Comparison of ENCODE assay signal across 18 cellular contexts in the genomic region with DNA sequence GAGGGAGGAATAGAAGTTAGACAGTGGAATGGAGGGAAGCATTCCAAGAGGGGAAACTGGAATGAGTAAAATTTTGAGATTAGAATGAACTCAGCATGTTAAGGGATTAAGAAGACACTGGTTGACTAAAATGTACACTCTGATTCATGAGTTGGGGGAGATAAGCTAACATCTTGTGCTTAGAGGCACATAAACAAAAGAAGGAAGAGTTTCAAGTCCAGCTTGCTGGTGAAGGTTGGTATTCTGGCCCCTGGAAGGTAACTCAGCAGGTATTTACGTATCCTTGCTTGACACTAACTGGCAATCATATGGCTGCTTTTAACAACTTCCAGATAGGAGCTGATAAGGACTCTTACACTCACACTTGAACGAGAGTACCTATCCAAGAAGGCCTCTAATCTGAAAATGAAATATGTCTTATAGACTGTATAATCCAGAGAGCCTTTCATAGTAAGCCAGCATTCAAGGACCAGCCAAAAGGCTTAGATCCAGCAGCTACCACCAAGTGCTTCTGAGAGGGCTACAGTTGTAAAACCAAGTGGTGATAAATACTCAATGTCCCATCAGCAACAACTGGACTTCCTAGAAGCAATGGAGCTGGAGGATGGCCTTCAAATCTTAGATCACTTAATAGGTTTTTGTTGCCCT.
DNase-seq lines count a peak whose midpoint lies in the region; ATAC-seq and TF ChIP-seq lines count a peak whose summit lies in the region.
"Had no signal": no experiment of that assay in that cellular context is flagged by ENCODE, and none has a peak within 500 bp of the region (broad histone marks: within the 10 kb centered on the region; RNA-seq: fewer than 3 reads in every experiment).

No MANE protein-coding gene starts in this region.

- H2AK5ac ChIP-seq in IMR-90 (ENCODE audit: low read depth, low read length): no peak overlapping the region

- H3K4me3 Mint-ChIP-seq in endodermal cell: no peak overlapping the region
- H3K4me3 Mint-ChIP-seq: brain; neural crest cell; T-helper 1 cell treated with Interleukin-12 subunit alpha and Interleukin-12 subunit beta and Interleukin-4 antibody, amounts not matched to agents 30 μg/mL and 1 μg/mL, for 36 hours had no signal

- TF ChIP-seq POLR2A in IMR-90 (IDR thresholded peaks at IDR 0.05; ENCODE audit: low read depth, low read length) (no peak), suprapubic skin (IDR thresholded peaks at IDR 0.05) (no peak)

- intact Hi-C loops in IMR-90 (cut with micrococcal nuclease): no loop called here
- intact Hi-C loops in colonic mucosa (cut with DNase I): no loop called here

- DNase-seq in IMR-90: no peak
- no peak for DNase-seq in colonic mucosa
- no peak for DNase-seq in suprapubic skin (ENCODE audit: low spot score in 2 of 2)
- DNase-seq in endodermal cell: no peak
- no peak for DNase-seq in NCI-H2029 treated with DMSO at 0.1 percent for 48 hours (lab: John Stamatoyannopoulos, UW)
- DNase-seq in ACHN: no peak
- DNase-seq: activated CD4-positive, CD25-positive, alpha-beta regulatory T cell treated with anti-CD3 and anti-CD28 coated beads, Interleukin-2, amount 50 U/mL, for 72 hours; activated gamma-delta T cell treated with Interleukin-2 at 50 U/mL for 16 hours; effector CD8-positive, alpha-beta T cell; mesenchymal stem cell; NCI-H2171 treated with DMSO at 0.1 percent for 48 hours; NK-92 treated with Interleukin-12 subunit alpha and Interleukin-12 subunit beta, amount 100 ng/mL, for 24 hours; stimulated activated CD4-positive, alpha-beta T cell treated with anti-CD3 and anti-CD28 coated beads, Interleukin-4, amount 100 ng/mL, for 4 hours had no signal

- H3K36me3 ChIP-seq in IMR-90 (ENCODE audit: control insufficient read depth, insufficient read depth, low read length) (no peaks in the 10 kb centered on the region), colonic mucosa (no peaks in the 10 kb centered on the region), muscle layer of colon (ENCODE audit: insufficient read depth, low read length) (no peaks in the 10 kb centered on the region), suprapubic skin (no peaks in the 10 kb centered on the region), endodermal cell (ENCODE audit: control insufficient read depth, insufficient read depth, low read length) (no peaks in the 10 kb centered on the region)

- no peak overlapping the region for H2AFZ ChIP-seq in IMR-90 (replicated peaks; ENCODE audit: low read length, poor library complexity)

- no peak overlapping the region for H2BK20ac ChIP-seq in IMR-90 (ENCODE audit: low read depth, low read length)

- H3K14ac ChIP-seq in IMR-90 (replicated peaks; ENCODE audit: low read depth, low read length): no peak overlapping the region

- no peak overlapping the region for H4K5ac ChIP-seq in IMR-90 (ENCODE audit: low read depth, low read length)

- H3K4me2 ChIP-seq in IMR-90 (ENCODE audit: low read depth, low read length): no peak overlapping the region

- no peak overlapping the region for H4K8ac ChIP-seq in IMR-90 (ENCODE audit: low read depth in 2 of 2, low read length in 2 of 2)

- H3K4me3 ChIP-seq in IMR-90 (ENCODE audit: insufficient read depth, low read depth, low read length) (no peak overlapping the region), colonic mucosa (no peak overlapping the region), muscle layer of colon (ENCODE audit: low read depth in 1 of 2, low read length in 2 of 2) (no peak overlapping the region), suprapubic skin (no peak overlapping the region), endodermal cell (ENCODE audit: low read length) (no peak overlapping the region)

- peaks cover 22% of the 10 kb centered on the region for H3K27me3 Mint-ChIP-seq in endodermal cell (ENCODE audit: insufficient read depth)

- H3K27ac Mint-ChIP-seq in endodermal cell: no peak overlapping the region
- H3K27ac Mint-ChIP-seq: brain; T-helper 1 cell treated with Interleukin-12 subunit alpha and Interleukin-12 subunit beta and Interleukin-4 antibody, amounts not matched to agents 30 μg/mL and 1 μg/mL, for 36 hours had no signal

- H4K20me1 ChIP-seq in IMR-90 (ENCODE audit: insufficient read depth, low read length): no peaks in the 10 kb centered on the region

- H3K18ac ChIP-seq in IMR-90 (ENCODE audit: low read depth, low read length): peak overlapping the region; percentile 27; the same call in 1 of the 2 replicates

- no peak overlapping the region for H3K9ac ChIP-seq in IMR-90 (ENCODE audit: low read depth, low read length)
- H3K9ac ChIP-seq in colonic mucosa (ENCODE audit: low read depth in 2 of 2, low read length in 2 of 2): no peak overlapping the region
- H3K9ac ChIP-seq in muscle layer of colon (ENCODE audit: low read length): no peak overlapping the region
- H3K9ac ChIP-seq in endodermal cell (ENCODE audit: extremely low read depth, low read length, poor library complexity, severe bottlenecking): no peak overlapping the region

- H3K27ac ChIP-seq in IMR-90 (ENCODE audit: insufficient read depth, low read length) (no peak overlapping the region), colonic mucosa (peak overlapping the region; percentile 26), muscle layer of colon (ENCODE audit: low read depth, low read length) (peak overlapping the region; percentile 75), suprapubic skin (peak overlapping the region; percentile 83), endodermal cell (ENCODE audit: low read depth, low read length) (no peak overlapping the region)

- in situ Hi-C loops in IMR-90 (cut with MboI; ENCODE audit: low sequenced_read_pairs): no loop called here
- in situ Hi-C loops in ACHN (cut with HindIII; ENCODE audit: low pct_ligation_motif_present, low pct_unique_long_range_greater_than_20kb, low sequenced_read_pairs): no loop called here

- H3K9me3 Mint-ChIP-seq in endodermal cell: no peaks in the 10 kb centered on the region
- H3K9me3 Mint-ChIP-seq: T-helper 1 cell treated with Interleukin-12 subunit alpha and Interleukin-12 subunit beta and Interleukin-4 antibody, amounts not matched to agents 30 μg/mL and 1 μg/mL, for 36 hours had no signal

- CTCF ChIA-PET in IMR-90 (lab: Yijun Ruan, JAX): interaction anchor here (0.5 kb wide), 1 partner anchor 241 kb away, joined by 3 read pairs; no protein-coding TSS in a partner anchor

- no peak overlapping the region for H2BK5ac ChIP-seq in IMR-90 (ENCODE audit: low read depth, low read length, poor library complexity, severe bottlenecking)

- dilution Hi-C loops in IMR-90 (cut with HindIII; ENCODE audit: low sequenced_read_pairs, unreplicated experiment): no loop called here

- TF ChIP-seq EP300 in suprapubic skin (IDR thresholded peaks at IDR 0.05): no peak

- TF ChIP-seq CTCF in IMR-90 (conservative IDR thresholded peaks at IDR 0.05; ENCODE audit: low read depth, low read length) (no peak), colonic mucosa (IDR thresholded peaks at IDR 0.05) (no peak), suprapubic skin (IDR thresholded peaks at IDR 0.05) (no peak), endodermal cell (conservative IDR thresholded peaks at IDR 0.05) (no peak)

- no peak for TF ChIP-seq RAD21 in IMR-90 (IDR thresholded peaks at IDR 0.05; ENCODE audit: low read length)

- ATAC-seq in IMR-90 (ENCODE audit: low read depth): no peak
- ATAC-seq in GM21528 (IDR thresholded peaks at IDR 0.05; ENCODE audit: low FRiP score, unreplicated experiment): no peak

- H3K9me3 ChIP-seq in IMR-90 (ENCODE audit: control insufficient read depth, insufficient read depth, low read length) (peaks cover 2% of the 10 kb centered on the region; the same call in 1 of the 2 replicates), colonic mucosa (no peaks in the 10 kb centered on the region), muscle layer of colon (ENCODE audit: low read length) (no peaks in the 10 kb centered on the region), suprapubic skin (no peaks in the 10 kb centered on the region), endodermal cell (ENCODE audit: control insufficient read depth, low read length) (no peaks in the 10 kb centered on the region)

- no peaks in the 10 kb centered on the region for H3K36me3 Mint-ChIP-seq in endodermal cell (ENCODE audit: low read depth)
- H3K36me3 Mint-ChIP-seq: brain had no signal

- no peak overlapping the region for H3K56ac ChIP-seq in IMR-90 (ENCODE audit: extremely low read depth, insufficient read depth, low read length)

- H3K23ac ChIP-seq in IMR-90 (ENCODE audit: low read depth, low read length): no peak overlapping the region

- H4K91ac ChIP-seq in IMR-90 (ENCODE audit: insufficient read depth, low read depth, low read length): no peak overlapping the region

- H3K4me1 Mint-ChIP-seq in endodermal cell: peaks cover 2% of the 10 kb centered on the region
- H3K4me1 Mint-ChIP-seq: neural crest cell had no signal

- H3K4ac ChIP-seq in IMR-90 (ENCODE audit: low read depth, low read length): no peak overlapping the region

- H3K27me3 ChIP-seq in IMR-90 (ENCODE audit: control insufficient read depth, insufficient read depth, low read length) (no peaks in the 10 kb centered on the region), colonic mucosa (no peaks in the 10 kb centered on the region), muscle layer of colon (ENCODE audit: control insufficient read depth in 1 of 2, insufficient read depth in 2 of 2, low read length in 2 of 2) (no peaks in the 10 kb centered on the region), suprapubic skin (no peaks in the 10 kb centered on the region), endodermal cell (ENCODE audit: control insufficient read depth, insufficient read depth, low read length, poor library complexity, severe bottlenecking) (peaks cover 30% of the 10 kb centered on the region)

- H3K9me1 ChIP-seq in IMR-90 (ENCODE audit: insufficient read depth, low read length): peaks cover 3% of the 10 kb centered on the region; the same call in 1 of the 2 replicates

- WGBS in IMR-90 (ENCODE audit: extremely low coverage in 2 of 2, insufficient read length in 1 of 2), 2 experiments: no CpG with 5 or more reads among the region's 2 CpGs
- WGBS in suprapubic skin: 41% methylated on average over 2 of the region's 2 CpGs
- WGBS in endodermal cell (ENCODE audit: insufficient coverage in 1 of 2, insufficient read length in 1 of 2), 2 experiments: 56 to 83% methylated on average over 1 to 2 of the region's 2 CpGs

- POLR2A ChIA-PET in IMR-90 (lab: Charles Lee; ENCODE audit: unreplicated experiment): no interaction called here

- H3K4me1 ChIP-seq in IMR-90 (ENCODE audit: control insufficient read depth, insufficient read depth, low read length) (peaks cover 8% of the 10 kb centered on the region), colonic mucosa (no peaks in the 10 kb centered on the region), muscle layer of colon (ENCODE audit: insufficient read depth, low read length) (peaks cover 47% of the 10 kb centered on the region), suprapubic skin (peaks cover 39% of the 10 kb centered on the region), endodermal cell (ENCODE audit: control insufficient read depth, insufficient read depth, low read length) (peaks cover under 1% of the 10 kb centered on the region)

- H3K79me1 ChIP-seq in IMR-90 (ENCODE audit: low read depth in 1 of 2, low read length in 2 of 2): no peaks in the 10 kb centered on the region

- no peak overlapping the region for H2BK15ac ChIP-seq in IMR-90 (ENCODE audit: low read depth, low read length)

- no TSS peak for BruUV-seq in IMR-90 (replicated peaks; lab: Mats Ljungman, UMichigan)

- no peak overlapping the region for H2AK9ac ChIP-seq in IMR-90 (replicated peaks; ENCODE audit: low read depth, low read length, poor library complexity)

- H2BK120ac ChIP-seq in IMR-90 (ENCODE audit: low read depth, low read length): no peak overlapping the region

Comparison
In these comparisons a context has a peak if more than half of its experiments do, and no peak if none do; other contexts are left out.
1. H3K27ac ChIP-seq: peak in colonic mucosa (single experiment), muscle layer of colon (single experiment) and suprapubic skin (single experiment); none in IMR-90 (single experiment) and endodermal cell (single experiment).